In the genomic region with DNA sequence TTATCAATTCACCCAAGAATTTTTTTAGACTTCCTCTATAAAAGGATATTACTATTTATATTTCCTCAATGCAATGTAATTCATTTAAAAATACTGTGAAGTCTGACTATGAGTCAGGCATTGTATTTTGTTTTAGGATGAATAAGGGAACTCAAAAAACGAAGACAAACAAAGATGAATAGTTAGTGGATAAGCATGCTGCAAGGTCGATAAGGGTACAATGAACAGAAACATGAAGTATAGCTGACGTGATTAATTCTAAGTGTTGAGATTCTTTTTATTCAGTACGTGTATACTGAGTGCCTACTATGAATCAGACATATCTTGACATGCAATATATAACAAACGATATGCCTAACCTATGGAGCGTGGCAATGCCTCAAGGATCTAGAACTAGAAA, we compare ENCODE assay signal across 21 cellular contexts.
DNase-seq lines count a peak whose midpoint lies in the region; FAIRE-seq and TF ChIP-seq lines count a peak whose summit lies in the region.
"Had no signal": no experiment of that assay in that cellular context is flagged by ENCODE, and none has a peak within 500 bp of the region (broad histone marks: within the 10 kb centered on the region; RNA-seq: fewer than 3 reads in every experiment).

No MANE protein-coding gene starts in this region.

- FAIRE-seq in endothelial cell of umbilical vein (lab: Jason Lieb, UNC), result peak; percentile 82
- peak; percentile 3 for FAIRE-seq in frontal cortex (lab: Jason Lieb, UNC)
- FAIRE-seq: GM12891, GM18507 had no signal

- no peak overlapping the region for H3K9ac ChIP-seq in endothelial cell of umbilical vein (replicated peaks; ENCODE audit: extremely low read depth, insufficient read depth, low read length)
- H3K9ac ChIP-seq: BLaER1 treated with 17β-estradiol and CSF1 and Interleukin-3, amounts not matched to agents 10 nM and 100 nM had no signal

- BruUV-seq in endothelial cell of umbilical vein (replicated peaks; lab: Mats Ljungman, UMichigan), result no TSS peak

- no peak for TF ChIP-seq EP300 in tibial nerve (IDR thresholded peaks at IDR 0.05)

- CTCF ChIA-PET in endothelial cell of umbilical vein (lab: Charles Lee), result no interaction called here

- POLR2A ChIA-PET in endothelial cell of umbilical vein (lab: Charles Lee), result no interaction called here

- no peaks in the 10 kb centered on the region for H3K9me1 ChIP-seq in endothelial cell of umbilical vein (replicated peaks; ENCODE audit: control insufficient read depth, extremely low read depth, insufficient read depth, low read length)

- H3K9me3 ChIP-seq in endothelial cell of umbilical vein (replicated peaks; ENCODE audit: control insufficient read depth, insufficient read depth, low read length), result no peaks in the 10 kb centered on the region
- no peaks in the 10 kb centered on the region for H3K9me3 ChIP-seq in tibial nerve
- H3K9me3 ChIP-seq: BE2C had no signal

- H3K36me3 ChIP-seq in ACC112 (ENCODE audit: insufficient read depth, low read length) (no peaks in the 10 kb centered on the region), brain microvascular endothelial cell (replicated peaks) (no peaks in the 10 kb centered on the region), endothelial cell of umbilical vein (ENCODE audit: control insufficient read depth in 2 of 2, extremely low read depth in 1 of 2, insufficient read depth in 2 of 2, low read length in 2 of 2) (no peaks in the 10 kb centered on the region), tibial nerve (no peaks in the 10 kb centered on the region)
- H3K36me3 ChIP-seq: BE2C; BLaER1 treated with 17β-estradiol and CSF1 and Interleukin-3, amounts not matched to agents 10 nM and 100 nM had no signal

- no peaks in the 10 kb centered on the region for H3K79me2 ChIP-seq in ACC112 (ENCODE audit: control insufficient read depth, insufficient read depth, low read length, unreplicated experiment)
- no peaks in the 10 kb centered on the region for H3K79me2 ChIP-seq in endothelial cell of umbilical vein (ENCODE audit: control insufficient read depth, insufficient read depth, low read length)

- dilution Hi-C loops in endothelial cell of umbilical vein (cut with MboI; ENCODE audit: extremely low pct_ligation_motif_present, low sequenced_read_pairs), result no loop called here

- H3K4me1 ChIP-seq in ACC112 (ENCODE audit: control insufficient read depth, insufficient read depth, low read length, unreplicated experiment), result peaks cover 6% of the 10 kb centered on the region
- H3K4me1 ChIP-seq in endothelial cell of umbilical vein (ENCODE audit: control insufficient read depth, extremely low read depth, insufficient read depth, low read length), result peaks cover 7% of the 10 kb centered on the region
- H3K4me1 ChIP-seq in tibial nerve, result no peaks in the 10 kb centered on the region
- H3K4me1 ChIP-seq: BE2C; BLaER1 treated with 17β-estradiol and CSF1 and Interleukin-3, amounts not matched to agents 10 nM and 100 nM had no signal

- WGBS in tibial nerve, 2 donors, result 67 to 74% methylated on average over 6 of the region's 6 CpGs

- TF ChIP-seq POLR2A in endothelial cell of umbilical vein (IDR thresholded peaks at IDR 0.05; ENCODE audit: low read depth, low read length) (no peak), tibial nerve (IDR thresholded peaks at IDR 0.05) (no peak)

- H3K27me3 ChIP-seq in ACC112 (ENCODE audit: insufficient read depth, low read length) (no peaks in the 10 kb centered on the region), brain microvascular endothelial cell (replicated peaks) (no peaks in the 10 kb centered on the region), endothelial cell of umbilical vein (ENCODE audit: control insufficient read depth in 2 of 2, insufficient read depth in 2 of 2, low read length in 2 of 2) (no peaks in the 10 kb centered on the region), tibial nerve (no peaks in the 10 kb centered on the region)
- H3K27me3 ChIP-seq: BE2C; BLaER1 treated with 17β-estradiol and CSF1 and Interleukin-3, amounts not matched to agents 10 nM and 100 nM had no signal

- intact Hi-C loops in endothelial cell of umbilical vein (cut with micrococcal nuclease), result loop anchor here (5.0 kb wide), 1 partner anchor 105 kb away; a partner anchor contains a TSS

- no peaks in the 10 kb centered on the region for H4K20me1 ChIP-seq in endothelial cell of umbilical vein (replicated peaks; ENCODE audit: control insufficient read depth, extremely low read depth, insufficient read depth, low read length)
- H4K20me1 ChIP-seq: BLaER1 treated with 17β-estradiol and CSF1 and Interleukin-3, amounts not matched to agents 10 nM and 100 nM had no signal

- in situ Hi-C loops in brain microvascular endothelial cell (cut with HindIII; ENCODE audit: low pct_ligation_motif_present, low sequenced_read_pairs), result no loop called here

- no peak overlapping the region for H3K4me2 ChIP-seq in endothelial cell of umbilical vein (ENCODE audit: insufficient read depth, low read length)
- H3K4me2 ChIP-seq: BLaER1 treated with 17β-estradiol and CSF1 and Interleukin-3, amounts not matched to agents 10 nM and 100 nM; GM23338 had no signal

- TF ChIP-seq CTCF in brain microvascular endothelial cell (IDR thresholded peaks at IDR 0.05; ENCODE audit: low read depth, low read length, missing control alignments) (no peak), endothelial cell of umbilical vein (IDR thresholded peaks at IDR 0.05; ENCODE audit: extremely low read depth in 1 of 2, insufficient read depth in 1 of 2, low read depth in 1 of 2, low read length in 2 of 2) (no peak), tibial nerve (IDR thresholded peaks at IDR 0.05) (no peak)

- DNase-seq in brain microvascular endothelial cell (peak; percentile 45), endothelial cell of umbilical vein (ENCODE audit: low read depth, low spot score) (peak; percentile 59), frontal cortex (ENCODE audit: low spot score in 2 of 2) (no peak), tibial nerve (ENCODE audit: low spot score in 2 of 2) (no peak), NCI-H1092 (lab: John Stamatoyannopoulos, UW) (no peak), NCI-H345 (lab: John Stamatoyannopoulos, UW) (no peak)
- DNase-seq: ACHN; AML-193; BE2C; CD4-positive, alpha-beta T cell; CD8-positive, alpha-beta memory T cell; DMS53; DMS79 treated with DMSO at 0.1 percent for 48 hours; GF-D8; H9 had no signal

- H2AFZ ChIP-seq in ACC112 (ENCODE audit: low read length, unreplicated experiment) (no peak overlapping the region), endothelial cell of umbilical vein (ENCODE audit: low read depth, low read length) (no peak overlapping the region)
- H2AFZ ChIP-seq: GM23338 had no signal

- H3K4me3 ChIP-seq in ACC112 (ENCODE audit: low read depth, low read length) (no peak overlapping the region), brain microvascular endothelial cell (ENCODE audit: low read depth, low read length) (no peak overlapping the region), endothelial cell of umbilical vein (replicated peaks in 1 of 3; ENCODE audit: insufficient read depth in 1 of 3, low read depth in 1 of 3, low read length in 3 of 3) (no peak overlapping the region), tibial nerve (no peak overlapping the region)
- H3K4me3 ChIP-seq: BLaER1 treated with 17β-estradiol and CSF1 and Interleukin-3, amounts not matched to agents 10 nM and 100 nM; GM23338 had no signal

- H3K27ac ChIP-seq in ACC112 (ENCODE audit: low read depth, low read length), result peak overlapping the region; percentile 27; the same call in 1 of the 2 replicates
- H3K27ac ChIP-seq in brain microvascular endothelial cell, result peak overlapping the region; percentile 63
- H3K27ac ChIP-seq in endothelial cell of umbilical vein (ENCODE audit: insufficient read depth, low read depth, low read length), result no peak overlapping the region
- no peak overlapping the region for H3K27ac ChIP-seq in tibial nerve
- H3K27ac ChIP-seq: 22Rv1; BLaER1 treated with 17β-estradiol and CSF1 and Interleukin-3, amounts not matched to agents 10 nM and 100 nM had no signal

TF ChIP-seq in endothelial cell of umbilical vein, 7 proteins besides CTCF, POLR2A, EP300 and RAD21:
- TF ChIP-seq GATA2 (IDR thresholded peaks at IDR 0.05; ENCODE audit: insufficient read depth, insufficient read length, low read depth, low read length) (peak; percentile 28), EZH2 (IDR thresholded peaks at IDR 0.05; ENCODE audit: borderline replicate concordance, low read depth, low read length, severe bottlenecking) (no peak), FOS (IDR thresholded peaks at IDR 0.05; ENCODE audit: borderline replicate concordance, insufficient read depth, low read length) (peak; percentile 69), POLR2AphosphoS5 (IDR thresholded peaks at IDR 0.05; ENCODE audit: insufficient read depth, low read depth, low read length) (no peak)

Comparison
In these comparisons a context has a peak if more than half of its experiments do, and no peak if none do; other contexts are left out.
1. H3K27ac ChIP-seq: peak in ACC112 (single experiment) and brain microvascular endothelial cell (single experiment); none in endothelial cell of umbilical vein (single experiment) and tibial nerve (0 of 4).
2. DNase-seq: peak in brain microvascular endothelial cell (single experiment) and endothelial cell of umbilical vein (single experiment); none in frontal cortex (0 of 2), tibial nerve (0 of 2), NCI-H1092 (single experiment) and NCI-H345 (single experiment).